ENCODE assay signal across 25 cellular contexts in genomic region chr17:12137859-12138258, GRCh38.
DNase-seq lines count a peak whose midpoint lies in the region; ATAC-seq, FAIRE-seq and TF ChIP-seq lines count a peak whose summit lies in the region.
"Had no signal": no experiment of that assay in that cellular context is flagged by ENCODE, and none has a peak within 500 bp of the region (broad histone marks: within the 10 kb centered on the region; RNA-seq: fewer than 3 reads in every experiment).

No MANE protein-coding gene starts in this region.

- TF ChIP-seq CTCF in A549 (IDR thresholded peaks at IDR 0.05): no peak
- no peak for TF ChIP-seq CTCF in HEK293 (tag by site-specific recombination; IDR thresholded peaks at IDR 0.05)
- TF ChIP-seq CTCF in GM12878 (IDR thresholded peaks at IDR 0.05 in 2 of 3, conservative IDR thresholded peaks at IDR 0.05 in 1 of 3; ENCODE audit: control insufficient read depth in 2 of 3, extremely low read depth in 1 of 3, insufficient read depth in 1 of 3, low read depth in 3 of 3, low read length in 3 of 3): no peak
- TF ChIP-seq CTCF in foreskin keratinocyte (conservative IDR thresholded peaks at IDR 0.05): no peak

- TF ChIP-seq POLR2A in A549 (IDR thresholded peaks at IDR 0.05; ENCODE audit: low read length) (no peak), GM12878 (IDR thresholded peaks at IDR 0.05; ENCODE audit: low read depth, low read length) (no peak)

- no TSS peak for BruUV-seq in GM12878 (replicated peaks; lab: Mats Ljungman, UMichigan)

- peaks cover 24% of the 10 kb centered on the region; the same call in 2 of the 3 replicates for H3K9me3 ChIP-seq in A549
- no peaks in the 10 kb centered on the region; the same call in 1 of the 2 replicates for H3K9me3 ChIP-seq in HEK293 (ENCODE audit: control insufficient read depth, insufficient read depth, low read depth, low read length)
- peaks cover 4% of the 10 kb centered on the region; the same call in 2 of the 3 replicates for H3K9me3 ChIP-seq in GM12878 (replicated peaks; ENCODE audit: control insufficient read depth, insufficient read depth, low read length)
- H3K9me3 ChIP-seq: BE2C had no signal

- H3K4me2 ChIP-seq in A549: no peak overlapping the region
- no peak overlapping the region for H3K4me2 ChIP-seq in GM12878 (ENCODE audit: control insufficient read depth, insufficient read depth)
- H3K4me2 ChIP-seq: BLaER1 had no signal

- DNase-seq in A549 (ENCODE audit: low read depth in 1 of 2, low spot score in 1 of 2) (no peak), GM12878 (ENCODE audit: low read depth, low spot score) (no peak), foreskin keratinocyte (no peak), NCI-H2107 (lab: John Stamatoyannopoulos, UW) (no peak)
- DNase-seq: 8988T; ACHN; BE2C; C1 segment of cervical spinal cord; CD4-positive, alpha-beta memory T cell; CD4-positive, CD25-positive, alpha-beta regulatory T cell; CD8-positive, alpha-beta memory T cell; COR-L47; DMS 273 treated with DMSO at 0.1 percent for 48 hours; DMS153; DMS53; DMS79; DND-41; EL; GDM1 had no signal

- CTCF ChIA-PET in A549 (lab: Yijun Ruan, JAX) (no interaction called here), HEK293 (lab: Yijun Ruan, JAX) (no interaction called here), GM12878 (lab: Yijun Ruan, JAX) (no interaction called here)

- RAD21 ChIA-PET in GM12878 (lab: Charles Lee; ENCODE audit: unreplicated experiment): no interaction called here

- in situ Hi-C loops in GM12878 (cut with MboI): no loop called here

- H3K36me3 ChIP-seq in HEK293 (ENCODE audit: control insufficient read depth in 2 of 2, insufficient read depth in 1 of 2, low read length in 2 of 2) (peaks cover 25 to 49% of the 10 kb centered on the region in 2 experiments), GM12878 (ENCODE audit: control insufficient read depth in 2 of 2, insufficient read depth in 2 of 2, low read length in 1 of 2) (peaks cover 0 to 3% of the 10 kb centered on the region in 2 experiments)
- H3K36me3 ChIP-seq: BE2C had no signal

- no peak overlapping the region for H3K27ac ChIP-seq in A549
- no peak overlapping the region for H3K27ac ChIP-seq in HEK293 (ENCODE audit: extremely low read depth, low read depth, low read length)
- no peak overlapping the region for H3K27ac ChIP-seq in GM12878 (ENCODE audit: control insufficient read depth, insufficient read depth)
- no peak overlapping the region for H3K27ac ChIP-seq in foreskin keratinocyte
- H3K27ac ChIP-seq: BLaER1 had no signal

- POLR2A ChIA-PET in A549 (lab: Yijun Ruan, JAX): no interaction called here
- POLR2A ChIA-PET in HEK293 (lab: Yijun Ruan, JAX): no interaction called here
- POLR2A ChIA-PET in GM12878 (lab: Charles Lee): no interaction called here

- TF ChIP-seq EP300 in A549 (IDR thresholded peaks at IDR 0.05) (no peak), GM12878 (IDR thresholded peaks at IDR 0.05; ENCODE audit: borderline replicate concordance in 1 of 2, control insufficient read depth in 1 of 2, low read depth in 2 of 2, low read length in 2 of 2) (no peak)

- H3K79me2 ChIP-seq in GM12878 (ENCODE audit: control insufficient read depth, insufficient read depth, low read length): no peaks in the 10 kb centered on the region

- H3K27me3 ChIP-seq in GM12878 (replicated peaks in 1 of 2; ENCODE audit: control insufficient read depth in 2 of 2, insufficient read depth in 2 of 2, low read length in 1 of 2): no peaks in the 10 kb centered on the region
- no peaks in the 10 kb centered on the region for H3K27me3 ChIP-seq in foreskin keratinocyte
- H3K27me3 ChIP-seq: BE2C, BLaER1 had no signal

- ATAC-seq in A549: no peak
- ATAC-seq in GM12878: no peak
- ATAC-seq in foreskin keratinocyte: no peak
- ATAC-seq in HG03280 (IDR thresholded peaks at IDR 0.05; ENCODE audit: unreplicated experiment): no peak

- H2AFZ ChIP-seq in GM12878 (ENCODE audit: control insufficient read depth, low read depth, low read length): no peak overlapping the region

- intact Hi-C loops in GM12878 (cut with micrococcal nuclease; ENCODE audit: unreplicated experiment): no loop called here

- no peak for TF ChIP-seq RAD21 in A549 (conservative IDR thresholded peaks at IDR 0.05 in 1 of 2, IDR thresholded peaks at IDR 0.05 in 1 of 2)
- no peak for TF ChIP-seq RAD21 in GM12878 (IDR thresholded peaks at IDR 0.05; ENCODE audit: insufficient read depth, low read depth, low read length)

- no peak overlapping the region for H3K4me3 ChIP-seq in A549
- H3K4me3 ChIP-seq in HEK293 (ENCODE audit: low read depth, low read length): no peak overlapping the region
- no peak overlapping the region for H3K4me3 ChIP-seq in GM12878
- H3K4me3 ChIP-seq: BLaER1 had no signal

- FAIRE-seq in A204.1 (lab: Jason Lieb, UNC) (peak; percentile 46), A549 (lab: Jason Lieb, UNC) (peak; percentile 32), GM12878 (lab: Jason Lieb, UNC) (no peak)
- FAIRE-seq: GM12891, GM19239 had no signal

- H3K4me1 ChIP-seq in A549: no peaks in the 10 kb centered on the region
- no peaks in the 10 kb centered on the region for H3K4me1 ChIP-seq in HEK293 (ENCODE audit: control insufficient read depth, insufficient read depth, low read length)
- no peaks in the 10 kb centered on the region for H3K4me1 ChIP-seq in GM12878 (ENCODE audit: control insufficient read depth, insufficient read depth, low read length)
- H3K4me1 ChIP-seq in foreskin keratinocyte: no peaks in the 10 kb centered on the region
- H3K4me1 ChIP-seq: BE2C, BLaER1 had no signal

- no peaks in the 10 kb centered on the region for H4K20me1 ChIP-seq in GM12878 (ENCODE audit: control insufficient read depth, insufficient read depth)
- H4K20me1 ChIP-seq: BLaER1 had no signal

- WGBS in A549 (ENCODE audit: missing lambda C conversion rate): 93% methylated on average over 1 of the region's 1 CpG
- 100% methylated on average over 1 of the region's 1 CpG for WGBS in GM12878 (ENCODE audit: insufficient coverage, insufficient replicate concordance, low lambda C conversion rate, missing lambda C conversion rate)

- SMC1A ChIA-PET in GM12878 (lab: Charles Lee; ENCODE audit: uncharacterized antibody, unreplicated experiment): no interaction called here

- no peak overlapping the region for H3K9ac ChIP-seq in GM12878 (ENCODE audit: control insufficient read depth, insufficient read depth, low read length)
- H3K9ac ChIP-seq: BLaER1 had no signal

TF ChIP-seq in A549, 52 proteins besides CTCF, POLR2A, EP300 and RAD21 (continues in another document):
- no peak for TF ChIP-seq ELK1 (IDR thresholded peaks at IDR 0.05; ENCODE audit: low read depth, low read length)
- no peak for TF ChIP-seq E2F6 (IDR thresholded peaks at IDR 0.05; ENCODE audit: borderline replicate concordance, low read depth)
- TF ChIP-seq ZSCAN20 (CRISPR knock-in tag; IDR thresholded peaks at IDR 0.05): no peak

TF ChIP-seq in HEK293, 187 proteins besides CTCF, POLR2A, EP300 and RAD21:
- TF ChIP-seq ZNF366 (tag by site-specific recombination; conservative IDR thresholded peaks at IDR 0.05) (no peak), ZFP69B (tag by site-specific recombination; IDR thresholded peaks at IDR 0.05) (no peak), ZBTB48 (tag by site-specific recombination; IDR thresholded peaks at IDR 0.05) (no peak), SETDB1 (IDR thresholded peaks at IDR 0.05; ENCODE audit: insufficient read length, low read length) (peak; percentile 33), ZNF140 (tag by site-specific recombination; IDR thresholded peaks at IDR 0.05) (no peak)

TF ChIP-seq in GM12878, 131 proteins besides CTCF, POLR2A, EP300 and RAD21:
- TF ChIP-seq CBX5 (IDR thresholded peaks at IDR 0.05; ENCODE audit: low read depth) (peak; percentile 70; the same call in 1 of the 2 replicates), NRF1 (conservative IDR thresholded peaks at IDR 0.05; ENCODE audit: low read depth, low read length) (no peak)
